In the genomic region with DNA sequence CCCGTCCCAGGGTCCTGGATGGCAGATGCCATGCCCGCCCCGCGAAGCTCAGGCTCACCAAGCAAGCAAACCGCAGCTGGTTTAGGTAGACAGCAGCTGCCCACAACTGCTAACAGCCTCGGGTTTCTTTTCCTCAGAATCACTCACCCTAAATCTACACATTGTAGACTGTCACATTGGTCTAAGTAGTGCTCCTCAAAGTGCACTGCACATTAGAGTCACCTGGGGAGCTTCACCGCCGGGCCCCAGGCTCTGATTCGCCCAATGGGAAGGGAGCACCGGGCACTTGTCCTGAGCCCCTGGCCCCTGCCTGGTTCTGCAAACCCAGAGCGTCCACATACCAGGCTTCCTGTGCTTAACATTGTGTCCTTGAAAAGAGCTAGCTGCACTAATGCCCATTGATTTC, we compare ENCODE assay signal across 2 cellular contexts.
TF ChIP-seq lines count a peak whose summit lies in the region.

No MANE protein-coding gene starts in this region.

TF ChIP-seq in IMR-90, 13 proteins besides CTCF, POLR2A, EP300 and RAD21:
- TF ChIP-seq MXI1 (IDR thresholded peaks at IDR 0.05; ENCODE audit: borderline replicate concordance, low read depth, low read length): no peak
- no peak for TF ChIP-seq FOS (IDR thresholded peaks at IDR 0.05; ENCODE audit: low read depth, low read length)
- TF ChIP-seq MAZ (IDR thresholded peaks at IDR 0.05; ENCODE audit: borderline replicate concordance, low read depth, low read length): no peak
- no peak for TF ChIP-seq NFE2L2 (IDR thresholded peaks at IDR 0.05; ENCODE audit: low read depth, low read length)
- TF ChIP-seq, protein P1, sequence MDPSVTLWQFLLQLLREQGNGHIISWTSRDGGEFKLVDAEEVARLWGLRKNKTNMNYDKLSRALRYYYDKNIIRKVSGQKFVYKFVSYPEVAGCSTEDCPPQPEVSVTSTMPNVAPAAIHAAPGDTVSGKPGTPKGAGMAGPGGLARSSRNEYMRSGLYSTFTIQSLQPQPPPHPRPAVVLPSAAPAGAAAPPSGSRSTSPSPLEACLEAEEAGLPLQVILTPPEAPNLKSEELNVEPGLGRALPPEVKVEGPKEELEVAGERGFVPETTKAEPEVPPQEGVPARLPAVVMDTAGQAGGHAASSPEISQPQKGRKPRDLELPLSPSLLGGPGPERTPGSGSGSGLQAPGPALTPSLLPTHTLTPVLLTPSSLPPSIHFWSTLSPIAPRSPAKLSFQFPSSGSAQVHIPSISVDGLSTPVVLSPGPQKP (IDR thresholded peaks at IDR 0.05; ENCODE audit: borderline replicate concordance, low read depth, low read length): no peak
- TF ChIP-seq RFX5 (IDR thresholded peaks at IDR 0.05; ENCODE audit: low read depth, low read length): no peak
- no peak for TF ChIP-seq CEBPB (IDR thresholded peaks at IDR 0.05; ENCODE audit: low read depth, low read length)
- TF ChIP-seq SMC3 (IDR thresholded peaks at IDR 0.05; ENCODE audit: low read depth, low read length): no peak
- TF ChIP-seq MAFK (IDR thresholded peaks at IDR 0.05; ENCODE audit: low read depth, low read length): no peak

TF ChIP-seq in H1, 55 proteins besides CTCF, POLR2A, EP300 and RAD21:
- TF ChIP-seq SP2 (IDR thresholded peaks at IDR 0.05; ENCODE audit: low read length): no peak
- no peak for TF ChIP-seq HDAC6 (IDR thresholded peaks at IDR 0.05; ENCODE audit: low read depth, low read length)
- TF ChIP-seq POU5F1 (IDR thresholded peaks at IDR 0.05; ENCODE audit: low read depth, low read length): no peak
- TF ChIP-seq RFX5 (IDR thresholded peaks at IDR 0.05; ENCODE audit: borderline replicate concordance, low read depth, low read length): no peak
- TF ChIP-seq, protein P2, sequence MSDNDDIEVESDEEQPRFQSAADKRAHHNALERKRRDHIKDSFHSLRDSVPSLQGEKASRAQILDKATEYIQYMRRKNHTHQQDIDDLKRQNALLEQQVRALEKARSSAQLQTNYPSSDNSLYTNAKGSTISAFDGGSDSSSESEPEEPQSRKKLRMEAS (IDR thresholded peaks at IDR 0.05): no peak
- TF ChIP-seq CEBPB (IDR thresholded peaks at IDR 0.05; ENCODE audit: low read depth, low read length): no peak
- no peak for TF ChIP-seq BACH1 (IDR thresholded peaks at IDR 0.05; ENCODE audit: low read length)
- no peak for TF ChIP-seq TCF12 (IDR thresholded peaks at IDR 0.05; ENCODE audit: low read depth, low read length)
- TF ChIP-seq TAF7 (optimal IDR thresholded peaks at IDR 0.05; ENCODE audit: borderline replicate concordance, low read depth, low read length): no peak
- TF ChIP-seq CHD1 (IDR thresholded peaks at IDR 0.05; ENCODE audit: low read depth, low read length): no peak
- TF ChIP-seq MAFK (IDR thresholded peaks at IDR 0.05; ENCODE audit: low read depth, low read length): no peak
- no peak for TF ChIP-seq TEAD4 (IDR thresholded peaks at IDR 0.05; ENCODE audit: low read depth, low read length)
- no peak for TF ChIP-seq CBX5 (IDR thresholded peaks at IDR 0.05; ENCODE audit: low read depth, low read length)
- TF ChIP-seq ASH2L (IDR thresholded peaks at IDR 0.05; ENCODE audit: low read length): no peak
- no peak for TF ChIP-seq ZNF274 (IDR thresholded peaks at IDR 0.05; ENCODE audit: borderline replicate concordance, extremely low read depth, low read length)
- TF ChIP-seq NRF1 (IDR thresholded peaks at IDR 0.05; ENCODE audit: low read depth, low read length): no peak
- TF ChIP-seq SRF (IDR thresholded peaks at IDR 0.05; ENCODE audit: low read depth, low read length): no peak
